ENCODE assay signal across 1 cellular context in genomic region chr17:57855391-57856035, GRCh38.
TF ChIP-seq lines count a peak whose summit lies in the region.

No MANE protein-coding gene starts in this region.

TF ChIP-seq in IMR-90, 13 proteins besides CTCF, POLR2A, EP300 and RAD21 (continued from another document):
- TF ChIP-seq ELK1 (IDR thresholded peaks at IDR 0.05; ENCODE audit: borderline replicate concordance, low read depth, low read length) (no peak), SMC3 (IDR thresholded peaks at IDR 0.05; ENCODE audit: low read depth, low read length) (no peak), MAFK (IDR thresholded peaks at IDR 0.05; ENCODE audit: low read depth, low read length) (no peak), RFX5 (IDR thresholded peaks at IDR 0.05; ENCODE audit: low read depth, low read length) (no peak), NFE2L2 (IDR thresholded peaks at IDR 0.05; ENCODE audit: low read depth, low read length) (no peak), BHLHE40 (IDR thresholded peaks at IDR 0.05; ENCODE audit: low read depth, low read length) (no peak), RCOR1 (IDR thresholded peaks at IDR 0.05; ENCODE audit: insufficient replicate concordance, low read length) (no peak), USF2 (IDR thresholded peaks at IDR 0.05; ENCODE audit: low read depth, low read length) (no peak), CEBPB (IDR thresholded peaks at IDR 0.05; ENCODE audit: low read depth, low read length) (no peak), CHD1 (IDR thresholded peaks at IDR 0.05; ENCODE audit: low read depth, low read length) (no peak)
